In genomic region chr5:132455614-132456115, GRCh38 we compare ENCODE assay signal across 9 cellular contexts.
DNase-seq lines count a peak whose midpoint lies in the region; ATAC-seq lines count a peak whose summit lies in the region.
"Had no signal": no experiment of that assay in that cellular context is flagged by ENCODE, and none has a peak within 500 bp of the region (broad histone marks: within the 10 kb centered on the region; RNA-seq: fewer than 3 reads in every experiment).

No MANE protein-coding gene starts in this region.

- peaks cover 3 to 5% of the 10 kb centered on the region in 2 donors for H3K9me3 Mint-ChIP-seq in effector memory CD8-positive, alpha-beta T cell

- ATAC-seq in GM18907 (IDR thresholded peaks at IDR 0.05; ENCODE audit: unreplicated experiment) (peak; percentile 3), GM18870 (IDR thresholded peaks at IDR 0.05; ENCODE audit: unreplicated experiment) (no peak)
- ATAC-seq in effector memory CD8-positive, alpha-beta T cell (replicated peaks), result no peak

- peak overlapping the region; percentile 99 for H3K27ac ChIP-seq in KOPT-K1 (ENCODE audit: low read depth, low read length, poor library complexity, severe bottlenecking)
- peak overlapping the region; percentile 45 to 98 (median 83) for H3K27ac ChIP-seq in skin epidermis

- DNase-seq in effector memory CD8-positive, alpha-beta T cell, result no peak
- DNase-seq in NCI-H2227 treated with DMSO at 0.1 percent for 48 hours (lab: John Stamatoyannopoulos, UW) (no peak), NCI-H2029 treated with DMSO at 0.1 percent for 48 hours (lab: John Stamatoyannopoulos, UW) (no peak)
- DNase-seq: activated gamma-delta T cell had no signal

- no peaks in the 10 kb centered on the region for H3K27me3 Mint-ChIP-seq in effector memory CD8-positive, alpha-beta T cell

- no peak overlapping the region for H3K4me3 ChIP-seq in skin epidermis
- H3K4me3 ChIP-seq: HAP-1 had no signal

- H3K9me3 ChIP-seq in KOPT-K1 (ENCODE audit: insufficient read depth, low read length, poor library complexity, severe bottlenecking), result no peaks in the 10 kb centered on the region
- H3K9me3 ChIP-seq: HAP-1 had no signal

- peaks cover 86% of the 10 kb centered on the region for H3K36me3 ChIP-seq in KOPT-K1 (ENCODE audit: insufficient read depth, low read length)
- H3K36me3 ChIP-seq: HAP-1 had no signal

- peaks cover 88 to 93% of the 10 kb centered on the region in 2 donors for H3K4me1 Mint-ChIP-seq in effector memory CD8-positive, alpha-beta T cell (ENCODE audit: low read depth in 2 of 2)

- H3K27ac Mint-ChIP-seq in effector memory CD8-positive, alpha-beta T cell, result peak overlapping the region; percentile 99

- peak overlapping the region; percentile 74 to 82 for H3K4me3 Mint-ChIP-seq in effector memory CD8-positive, alpha-beta T cell

- H3K36me3 Mint-ChIP-seq in effector memory CD8-positive, alpha-beta T cell (ENCODE audit: insufficient read depth), result peaks cover 62% of the 10 kb centered on the region
